Comparison of ENCODE assay signal across 11 cellular contexts in genomic region chr7:15555385-15555859, GRCh38. TPM values are rescaled to one million over a fixed set of nuclear protein-coding genes. Genes with fewer than 3 reads are reported as not detected.
DNase-seq lines count a peak whose midpoint lies in the region; ATAC-seq and TF ChIP-seq lines count a peak whose summit lies in the region.
"Had no signal": no experiment of that assay in that cellular context is flagged by ENCODE, and none has a peak within 500 bp of the region (broad histone marks: within the 10 kb centered on the region; RNA-seq: fewer than 3 reads in every experiment).

No MANE protein-coding gene starts in this region.

- H3K27me3 ChIP-seq in heart right ventricle (no peaks in the 10 kb centered on the region), PC-3 (ENCODE audit: low read length) (no peaks in the 10 kb centered on the region), testis (no peaks in the 10 kb centered on the region)
- H3K27me3 ChIP-seq: ovary had no signal

- intact Hi-C loops in heart right ventricle (cut with DNase I) = loop anchor here in 8 of 10 donors (5.0 to 10.0 kb wide), 6 partner anchors 127 to 512 kb away; partner anchors contain the start of gene MEOX2 (in 4 of the 8)
- intact Hi-C loops in left cardiac atrium (cut with DNase I) = no loop called here
- intact Hi-C loops in PC-3 (cut with micrococcal nuclease) = loop anchor here (1.0 to 5.0 kb wide), 5 partner anchors 47 to 512 kb away; no protein-coding TSS in a partner anchor
- intact Hi-C loops in testis (cut with DNase I; ENCODE audit: low total_unique reads) = no loop called here

- TF ChIP-seq POLR2A in testis (IDR thresholded peaks at IDR 0.05) = no peak

- no peaks in the 10 kb centered on the region for H3K79me2 ChIP-seq in PC-3 (ENCODE audit: low read length)

- peak overlapping the region in 2 of 10 donors; percentile 79 to 89 for H3K27ac ChIP-seq in heart right ventricle
- H3K27ac ChIP-seq in PC-3 (ENCODE audit: low read length) = no peak overlapping the region
- no peak overlapping the region for H3K27ac ChIP-seq in testis
- H3K27ac ChIP-seq: ovary had no signal

- DNase-seq in heart right ventricle (no peak), left cardiac atrium (no peak), PC-3 (peak; percentile 27), fibroblast of the aortic adventitia (ENCODE audit: low read depth) (peak; percentile 46), testis (peak; percentile 27)
- no peak for DNase-seq in activated naive CD4-positive, alpha-beta T cell (lab: John Stamatoyannopoulos, UW)
- DNase-seq in activated CD8-positive, alpha-beta T cell treated with anti-CD3 and anti-CD28 coated beads, Interleukin-2, amount 10 ng/mL, durations not matched to agents 7 days and 5 days = no peak
- DNase-seq: activated T-cell treated with anti-CD3 and anti-CD28 coated beads, Interleukin-2, amount 50 U/mL, for 4 hours; C1 segment of cervical spinal cord; ovary had no signal

- H3K36me3 ChIP-seq in heart right ventricle (no peaks in the 10 kb centered on the region), PC-3 (ENCODE audit: low read depth, low read length) (no peaks in the 10 kb centered on the region), testis (ENCODE audit: low read depth, missing control alignments) (no peaks in the 10 kb centered on the region)
- H3K36me3 ChIP-seq: ovary had no signal

- H2AFZ ChIP-seq in PC-3 (ENCODE audit: low read length) = no peak overlapping the region

- POLR2A ChIA-PET in PC-3 (lab: Charles Lee; ENCODE audit: unreplicated experiment) = no interaction called here
- POLR2A ChIA-PET in activated CD8-positive, alpha-beta T cell treated with anti-CD3 and anti-CD28 coated beads, Interleukin-2, amount 10 ng/mL, durations not matched to agents 7 days and 5 days (lab: Charles Lee) = no interaction called here

- H3K9me3 ChIP-seq in heart right ventricle = peaks cover 0 to 3% (median 0%) of the 10 kb centered on the region in 11 donors
- H3K9me3 ChIP-seq in PC-3 (ENCODE audit: low read length) = no peaks in the 10 kb centered on the region
- no peaks in the 10 kb centered on the region for H3K9me3 ChIP-seq in testis
- H3K9me3 ChIP-seq: ovary had no signal

- BruUV-seq in PC-3 (replicated peaks; lab: Mats Ljungman, UMichigan) = no TSS peak

- no peak overlapping the region for H3K27ac Mint-ChIP-seq in activated CD8-positive, alpha-beta T cell treated with anti-CD3 and anti-CD28 coated beads, Interleukin-2, amount 10 ng/mL, durations not matched to agents 7 days and 5 days

- H4K20me1 ChIP-seq in PC-3 (ENCODE audit: low read length) = no peaks in the 10 kb centered on the region

- H3K4me1 ChIP-seq in heart right ventricle (peaks cover 0 to 42% (median 0%) of the 10 kb centered on the region in 9 donors), PC-3 (ENCODE audit: insufficient read depth, low read length) (0 out of 2 replicates have a peak, but pooled peaks cover 4% of the 10 kb centered on the region), testis (no peaks in the 10 kb centered on the region)

- 65 to 71% methylated on average over 4 of the region's 4 CpGs for WGBS in heart right ventricle, 2 donors
- 61% methylated on average over 4 of the region's 4 CpGs for whole genome bisulfite sequencing in testis, 2 donors

- H3K4me3 Mint-ChIP-seq in activated CD8-positive, alpha-beta T cell treated with anti-CD3 and anti-CD28 coated beads, Interleukin-2, amount 10 ng/mL, durations not matched to agents 7 days and 5 days = no peak overlapping the region
- H3K4me3 Mint-ChIP-seq: activated T-cell treated with anti-CD3 and anti-CD28 coated beads, Interleukin-2, amount 50 U/mL, for 4 hours had no signal

- no peaks in the 10 kb centered on the region for H3K4me1 Mint-ChIP-seq in activated CD8-positive, alpha-beta T cell treated with anti-CD3 and anti-CD28 coated beads, Interleukin-2, amount 10 ng/mL, durations not matched to agents 7 days and 5 days (ENCODE audit: low read depth)

- H3K4me3 ChIP-seq in heart right ventricle = no peak overlapping the region
- no peak overlapping the region for H3K4me3 ChIP-seq in PC-3 (ENCODE audit: low read length)
- H3K4me3 ChIP-seq in fibroblast of the aortic adventitia (ENCODE audit: low read depth, low read length) = no peak overlapping the region
- no peak overlapping the region for H3K4me3 ChIP-seq in testis
- H3K4me3 ChIP-seq: ovary had no signal

- H3F3A ChIP-seq in PC-3 (ENCODE audit: low read length, unreplicated experiment) = no peaks in the 10 kb centered on the region

- H3K4me2 ChIP-seq in PC-3 (ENCODE audit: low read length) = peak overlapping the region; percentile 45

- ATAC-seq in heart right ventricle (peak in 1 of 8 donors; percentile 52), left cardiac atrium (no peak), PC-3 (peak; percentile 72), HG02678 (IDR thresholded peaks at IDR 0.05; ENCODE audit: unreplicated experiment) (no peak)
- ATAC-seq in activated CD8-positive, alpha-beta T cell treated with anti-CD3 and anti-CD28 coated beads, Interleukin-2, amount 10 ng/mL, durations not matched to agents 7 days and 5 days = no peak
- ATAC-seq: activated T-cell treated with anti-CD3 and anti-CD28 coated beads, Interleukin-2, amount 50 U/mL, for 4 hours had no signal

- TF ChIP-seq CTCF in heart right ventricle (IDR thresholded peaks at IDR 0.05) (peak in 7 of 9 donors; percentile 7 to 58 (median 43)), PC-3 (conservative IDR thresholded peaks at IDR 0.05; ENCODE audit: low read depth, low read length) (peak; percentile 49), fibroblast of the aortic adventitia (IDR thresholded peaks at IDR 0.05; ENCODE audit: insufficient read depth, low read length) (peak; percentile 44), testis (IDR thresholded peaks at IDR 0.05) (peak; percentile 9 to 28 (median 15))

- no peaks in the 10 kb centered on the region for H3K9me2 ChIP-seq in PC-3 (replicated peaks; ENCODE audit: low read length)

- no peak overlapping the region for H3K9ac ChIP-seq in PC-3 (ENCODE audit: low read length)

- H3K36me3 Mint-ChIP-seq in activated CD8-positive, alpha-beta T cell treated with anti-CD3 and anti-CD28 coated beads, Interleukin-2, amount 10 ng/mL, durations not matched to agents 7 days and 5 days (ENCODE audit: low read depth) = no peaks in the 10 kb centered on the region

- H3K9me3 Mint-ChIP-seq in activated CD8-positive, alpha-beta T cell treated with anti-CD3 and anti-CD28 coated beads, Interleukin-2, amount 10 ng/mL, durations not matched to agents 7 days and 5 days (ENCODE audit: insufficient read depth) = no peaks in the 10 kb centered on the region
- H3K9me3 Mint-ChIP-seq: activated T-cell treated with anti-CD3 and anti-CD28 coated beads, Interleukin-2, amount 50 U/mL, for 4 hours had no signal

- CTCF ChIA-PET in PC-3 (lab: Charles Lee) = interaction anchor here (0.7 kb wide), 1 partner anchor 555 kb away, joined by 4 read pairs; no protein-coding TSS in a partner anchor
- CTCF ChIA-PET in activated CD8-positive, alpha-beta T cell treated with anti-CD3 and anti-CD28 coated beads, Interleukin-2, amount 10 ng/mL, durations not matched to agents 7 days and 5 days (lab: Charles Lee) = no interaction called here

- no peaks in the 10 kb centered on the region for H3K27me3 Mint-ChIP-seq in activated CD8-positive, alpha-beta T cell treated with anti-CD3 and anti-CD28 coated beads, Interleukin-2, amount 10 ng/mL, durations not matched to agents 7 days and 5 days (ENCODE audit: low read depth)

RNA-seq across cellular contexts. Expression of gene AGMO, which starts 6.4 kb away (rescaled TPM):
- under 1 TPM; 0.12 to 0.70 (median 0.40) TPM for total RNA-seq in heart right ventricle
- under 1 TPM; 0.13 to 0.44 TPM for polyA plus RNA-seq in heart right ventricle
- total RNA-seq in left cardiac atrium = under 1 TPM; 0.55 to 0.62 TPM
- 0.11 TPM in 1 of 2 replicates, not detected in the other for total RNA-seq in PC-3 (2014; rRNA removed)
- total RNA-seq in fibroblast of the aortic adventitia (ENCODE audit: low replicate concordance) = 0.18 TPM in 1 of 2 replicates, not detected in the other
- 10 to 100 TPM; 46.6 to 52.8 TPM for total RNA-seq in testis
- 13.1 TPM for polyA plus RNA-seq in testis (ENCODE audit: insufficient read depth, low read depth, low replicate concordance)
- not detected for total RNA-seq in activated CD8-positive, alpha-beta T cell treated with anti-CD3 and anti-CD28 coated beads, Interleukin-2, amount 10 ng/mL, durations not matched to agents 7 days and 5 days
- total RNA-seq: activated T-cell treated with anti-CD3 and anti-CD28 coated beads, Interleukin-2, amount 50 U/mL, for 4 hours had no signal

Comparison
In these comparisons a context has a peak if more than half of its experiments do, and no peak if none do; other contexts are left out.
1. intact Hi-C loops: an anchor here in heart right ventricle (5.0 to 10.0 kb wide) and PC-3 (1.0 to 5.0 kb wide); none called in left cardiac atrium and testis.
2. DNase-seq: peak in PC-3 (single experiment), fibroblast of the aortic adventitia (single experiment) and testis (single experiment); none in heart right ventricle (0 of 2), left cardiac atrium (single experiment), activated naive CD4-positive, alpha-beta T cell (0 of 4) and activated CD8-positive, alpha-beta T cell treated with anti-CD3 and anti-CD28 coated beads, Interleukin-2, amount 10 ng/mL, durations not matched to agents 7 days and 5 days (single experiment).
3. RNA of gene AGMO, which starts 6.4 kb away (total RNA-seq): 46.6 to 52.8 TPM in testis; 0.55 to 0.62 TPM in left cardiac atrium, 0.12 to 0.70 TPM in heart right ventricle, 0.18 TPM in fibroblast of the aortic adventitia, 0.11 TPM in PC-3 and not detected in activated CD8-positive, alpha-beta T cell treated with anti-CD3 and anti-CD28 coated beads, Interleukin-2, amount 10 ng/mL, durations not matched to agents 7 days and 5 days; every median in the first group is over 10 times any median in the second.
4. Peak in every context shown above with its lines, with median percentiles within 50 percentile points of each other: CTCF ChIP-seq.